In genomic region chr10:71964669-71965515, GRCh38 we compare ENCODE assay signal across 8 cellular contexts. TPM values are rescaled to one million over a fixed set of nuclear protein-coding genes. Genes with fewer than 3 reads are reported as not detected.
A peak's percentile ranks its signal among the peaks of the same experiment; 100 is the strongest.
DNase-seq lines count a peak whose midpoint lies in the region; ATAC-seq and TF ChIP-seq lines count a peak whose summit lies in the region.

No MANE protein-coding gene starts in this region.

- H3K4me1 ChIP-seq in SJSA1 (replicated peaks) (peaks cover 57% of the 10 kb centered on the region), breast epithelium (peaks cover 0 to 15% of the 10 kb centered on the region in 2 donors), Karpas-422 (ENCODE audit: low read length) (no peaks in the 10 kb centered on the region)

- no peak for ATAC-seq in GM18517 (IDR thresholded peaks at IDR 0.05; ENCODE audit: unreplicated experiment)
- ATAC-seq in HG03469 (IDR thresholded peaks at IDR 0.05; ENCODE audit: unreplicated experiment) = no peak

- H3K9ac ChIP-seq in Karpas-422 (ENCODE audit: low read length) = no peak overlapping the region

- intact Hi-C loops in breast epithelium (cut with DNase I; ENCODE audit: low total_unique reads) = loop anchor here (5.0 kb wide), 1 partner anchor 82 kb away; no protein-coding TSS in a partner anchor

- H4K20me1 ChIP-seq in Karpas-422 (ENCODE audit: insufficient read depth, low read depth, low read length) = no peaks in the 10 kb centered on the region

- H3K36me3 ChIP-seq in SJSA1 (peaks cover 21% of the 10 kb centered on the region; the same call in 1 of the 2 replicates), breast epithelium (no peaks in the 10 kb centered on the region), Karpas-422 (ENCODE audit: insufficient read depth, low read length) (no peaks in the 10 kb centered on the region)

- DNase-seq in GM13976 (ENCODE audit: low spot score) (peak; percentile 38), SJSA1 (ENCODE audit: low read depth in 1 of 2, low spot score in 2 of 2) (peak; percentile 60 to 78), breast epithelium (ENCODE audit: low spot score in 2 of 2) (peak in 1 of 2 donors; percentile 51), kidney glomerular epithelial cell (lab: John Stamatoyannopoulos, UW) (peak; percentile 73), Karpas-422 (no peak)
- peak; percentile 77 for DNase-seq in stimulated activated CD4-positive, alpha-beta T cell treated with anti-CD3 and anti-CD28 coated beads, Interleukin-15, amount 100 ng/mL, for 24 hours

- H3K79me2 ChIP-seq in Karpas-422 (ENCODE audit: low read length) = no peaks in the 10 kb centered on the region

- H3K27me3 ChIP-seq in SJSA1 (replicated peaks) (no peaks in the 10 kb centered on the region), breast epithelium (no peaks in the 10 kb centered on the region), Karpas-422 (ENCODE audit: low read length) (no peaks in the 10 kb centered on the region)

- H3K9me3 ChIP-seq in SJSA1 (replicated peaks) = no peaks in the 10 kb centered on the region
- no peaks in the 10 kb centered on the region for H3K9me3 ChIP-seq in breast epithelium
- H3K9me3 ChIP-seq in Karpas-422 (ENCODE audit: low read length) = no peaks in the 10 kb centered on the region

- H3K9me2 ChIP-seq in Karpas-422 (replicated peaks; ENCODE audit: insufficient read depth, low read length) = no peaks in the 10 kb centered on the region

- TF ChIP-seq POLR2A in breast epithelium (IDR thresholded peaks at IDR 0.05) = no peak

- TF ChIP-seq CTCF in GM13976 (IDR thresholded peaks at IDR 0.05; ENCODE audit: borderline replicate concordance, control extremely low read depth, extremely low read depth, insufficient read depth, missing control alignments) (no peak), breast epithelium (IDR thresholded peaks at IDR 0.05) (no peak)

- in situ Hi-C loops in GM13976 (cut with MboI; ENCODE audit: low sequenced_read_pairs, unreplicated experiment) = no loop called here

- H3K4me2 ChIP-seq in Karpas-422 (ENCODE audit: low read depth, low read length, poor library complexity, severe bottlenecking) = no peak overlapping the region

- H3K4me3 ChIP-seq in SJSA1 (peak overlapping the region; percentile 89), breast epithelium (peak overlapping the region; percentile 79 to 93 (median 81)), Karpas-422 (ENCODE audit: low read length) (no peak overlapping the region)

- no peak overlapping the region for H2AFZ ChIP-seq in Karpas-422 (ENCODE audit: low read length)

- H3K27ac ChIP-seq in SJSA1 (peak overlapping the region; percentile 77), breast epithelium (peak overlapping the region; percentile 89 to 96), Karpas-422 (ENCODE audit: low read length) (no peak overlapping the region)

RNA-seq across cellular contexts. Expression of gene CHST3, which starts 0.7 kb away (rescaled TPM):
- 15.8 and 27.4 TPM in 2 replicates for total RNA-seq in SJSA1 (2014; rRNA removed; shearing (Covaris generic))
- total RNA-seq in breast epithelium = 10 to 100 TPM; 20.2 to 34.5 (median 25.6) TPM
- not detected in 2 replicates for total RNA-seq in Karpas-422 (2014; rRNA removed; shearing (Covaris generic); ENCODE audit: low replicate concordance)

Comparison
In these comparisons a context has a peak if more than half of its experiments do, and no peak if none do; other contexts are left out.
1. RNA of gene CHST3, which starts 0.7 kb away (total RNA-seq): 15.8 to 27.4 TPM in SJSA1 and 20.2 to 34.5 TPM in breast epithelium; not detected in Karpas-422; every median in the first group is over 10 times any median in the second.